Comparison of ENCODE assay signal across 13 cellular contexts in the genomic region with DNA sequence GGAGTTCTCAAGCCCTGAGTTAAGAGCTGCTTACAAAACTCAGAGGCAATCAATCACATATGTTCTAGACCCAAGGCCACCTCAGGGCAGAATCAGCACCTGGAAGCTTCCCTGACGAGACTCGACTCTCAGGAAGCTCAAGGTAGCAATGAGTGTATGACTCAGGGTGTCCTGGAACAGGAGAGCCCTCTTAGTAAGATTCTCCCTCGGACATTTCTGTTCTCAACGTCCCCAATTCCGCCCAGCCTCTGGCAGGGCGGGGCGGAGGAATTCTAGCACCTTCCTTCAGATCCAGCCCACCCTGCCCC. TPM values are rescaled to one million over a fixed set of nuclear protein-coding genes. Genes with fewer than 3 reads are reported as not detected.
"Had no signal": no experiment of that assay in that cellular context is flagged by ENCODE, and none has a peak within 500 bp of the region (broad histone marks: within the 10 kb centered on the region; RNA-seq: fewer than 3 reads in every experiment).

No MANE protein-coding gene starts in this region.

- H3K27ac ChIP-seq: coronary artery, esophagus squamous epithelium, skin epidermis, tibial artery had no signal

- H3K27me3 ChIP-seq: esophagus squamous epithelium, tibial artery had no signal

- DNase-seq: activated CD4-positive, alpha-beta T cell treated with anti-CD3 and anti-CD28 coated beads, Interleukin-2, amount 50 U/mL, for 1 hour; activated CD4-positive, CD25-positive, alpha-beta regulatory T cell treated with anti-CD3 and anti-CD28 coated beads, Interleukin-2, amount 50 U/mL, for 72 hours; activated CD8-positive, alpha-beta memory T cell treated with anti-CD3 and anti-CD28 coated beads, Interleukin-2, amount 50 U/mL, for 4 hours; activated T-cell treated with anti-CD3 and anti-CD28 coated beads, Interleukin-2, amount 50 U/mL, for 4 hours; esophagus squamous epithelium; right cardiac atrium; stimulated activated naive CD8-positive, alpha-beta T cell treated with anti-CD3 and anti-CD28 coated beads, Interleukin-15, Interleukin-2, amounts not matched to agents 100 U/mL and 50 U/mL, for 24 hours; substantia nigra; T1000; tibial artery had no signal

- H3K36me3 ChIP-seq: esophagus squamous epithelium, tibial artery had no signal

- H3K9me3 ChIP-seq: esophagus squamous epithelium, tibial artery had no signal

- H3K4me3 ChIP-seq: coronary artery, esophagus squamous epithelium, skin epidermis, tibial artery had no signal

- H3K4me1 ChIP-seq: esophagus squamous epithelium, tibial artery had no signal

RNA-seq across cellular contexts. Expression of a gene that starts 39.6 kb away (rescaled TPM):
- total RNA-seq: T-helper 1 cell treated with Interleukin-12 subunit alpha and Interleukin-12 subunit beta and Interleukin-4 antibody, amounts not matched to agents 30 ng/mL and 1 ng/mL, for 36 hours had no signal
